In genomic region chr6:3650959-3651697, GRCh38 we compare ENCODE assay signal across 19 cellular contexts.
DNase-seq lines count a peak whose midpoint lies in the region; ATAC-seq lines count a peak whose summit lies in the region.
"Had no signal": no experiment of that assay in that cellular context is flagged by ENCODE, and none has a peak within 500 bp of the region (broad histone marks: within the 10 kb centered on the region; RNA-seq: fewer than 3 reads in every experiment).

No MANE protein-coding gene starts in this region.

- no peaks in the 10 kb centered on the region for H3K36me3 ChIP-seq in mesendoderm (ENCODE audit: control insufficient read depth, insufficient read depth, low read length)

- no peaks in the 10 kb centered on the region for H3K4me1 ChIP-seq in mesendoderm (ENCODE audit: control insufficient read depth, low read depth, low read length)
- H3K4me1 ChIP-seq: A549 had no signal

- H4K8ac ChIP-seq in mesendoderm (ENCODE audit: low read depth, low read length), result no peak overlapping the region

- no peak overlapping the region for H3K27ac ChIP-seq in mesendoderm (ENCODE audit: low read depth, low read length)
- H3K27ac ChIP-seq: A549, GM23248 had no signal

- WGBS in mesendoderm (ENCODE audit: extremely low coverage, insufficient coverage, low lambda C conversion rate), result no CpG with 5 or more reads among the region's 15 CpGs

- no peak overlapping the region for H3K23ac ChIP-seq in mesendoderm (ENCODE audit: low read length)

- H2AK5ac ChIP-seq in mesendoderm (ENCODE audit: low read length), result no peak overlapping the region

- H3K4me2 ChIP-seq in mesendoderm (ENCODE audit: low read length), result no peak overlapping the region
- H3K4me2 ChIP-seq: A549 had no signal

- H3K27me3 ChIP-seq in mesendoderm (ENCODE audit: insufficient read depth, low read length, poor library complexity), result no peaks in the 10 kb centered on the region

- no peak overlapping the region for H2BK15ac ChIP-seq in mesendoderm (replicated peaks; ENCODE audit: low read depth)

- DNase-seq in CMK (ENCODE audit: low read depth) (peak; percentile 45), NCI-H82 treated with DMSO at 0.1 percent for 48 hours (lab: John Stamatoyannopoulos, UW; ENCODE audit: unreplicated experiment) (peak; percentile 31), amniotic epithelial cell (ENCODE audit: low read depth) (peak; percentile 28), mesendoderm (peak; percentile 38), ureter (ENCODE audit: low spot score) (no peak), T-helper 9 cell (no peak)
- no peak for DNase-seq in stimulated activated CD4-positive, alpha-beta T cell treated with anti-CD3 and anti-CD28 coated beads, Interleukin-2, amount 100 ng/mL, for 24 hours
- DNase-seq: Calu3; DMS79; GM23248; NCI-H1436 treated with DMSO at 0.1 percent for 48 hours; NCI-H2081 treated with DMSO at 0.1 percent for 48 hours; NCI-H526; NK-92 treated with Interleukin-12 subunit alpha and Interleukin-12 subunit beta, amount 100 ng/mL, for 24 hours; SHP77 had no signal

- no peak overlapping the region for H3K4ac ChIP-seq in mesendoderm (ENCODE audit: low read depth, low read length)

- H3K9ac ChIP-seq in mesendoderm (ENCODE audit: low read length), result no peak overlapping the region
- H3K9ac ChIP-seq: GM23248 had no signal

- no peak overlapping the region for H4K5ac ChIP-seq in mesendoderm (ENCODE audit: low read length)

- no peaks in the 10 kb centered on the region for H3K79me2 ChIP-seq in mesendoderm (ENCODE audit: control insufficient read depth, insufficient read depth, low read length)

- no peak overlapping the region for H3K56ac ChIP-seq in mesendoderm (ENCODE audit: low read length)

- ATAC-seq in HG02678 (IDR thresholded peaks at IDR 0.05; ENCODE audit: unreplicated experiment), result no peak
- ATAC-seq: A549, HCT116, Panc1 had no signal

- no peak overlapping the region for H3K18ac ChIP-seq in mesendoderm (ENCODE audit: low read length)

- no peak overlapping the region for H2BK120ac ChIP-seq in mesendoderm (ENCODE audit: low read depth, low read length)

- no peak overlapping the region for H2BK5ac ChIP-seq in mesendoderm (ENCODE audit: low read length)

- H3K79me1 ChIP-seq in mesendoderm (ENCODE audit: low read length), result no peaks in the 10 kb centered on the region

- H3K4me3 ChIP-seq in mesendoderm (ENCODE audit: low read length), result no peak overlapping the region
- H3K4me3 ChIP-seq: A549, GM23248 had no signal

Comparison
In these comparisons a context has a peak if more than half of its experiments do, and no peak if none do; other contexts are left out.
1. DNase-seq: peak in CMK (single experiment), NCI-H82 treated with DMSO at 0.1 percent for 48 hours (single experiment), amniotic epithelial cell (single experiment) and mesendoderm (single experiment); none in ureter (single experiment), stimulated activated CD4-positive, alpha-beta T cell treated with anti-CD3 and anti-CD28 coated beads, Interleukin-2, amount 100 ng/mL, for 24 hours (0 of 2) and T-helper 9 cell (single experiment).